ENCODE assay signal across 30 cellular contexts in genomic region chr10:72851524-72851923, GRCh38.
"Had no signal": no experiment of that assay in that cellular context is flagged by ENCODE, and none has a peak within 500 bp of the region (broad histone marks: within the 10 kb centered on the region; RNA-seq: fewer than 3 reads in every experiment).

No MANE protein-coding gene starts in this region.

- ATAC-seq: activated CD8-positive, alpha-beta T cell treated with anti-CD3 and anti-CD28 coated beads for 36 hours; activated naive CD8-positive, alpha-beta T cell treated with anti-CD3 and anti-CD28 coated beads, Interleukin-2, amount 50 U/mL, for 24 hours; activated T-cell treated with anti-CD3 and anti-CD28 coated beads, Interleukin-2, amount 50 U/mL, for 4 hours; activated T-cell treated with anti-CD3 and anti-CD28 coated beads, Interleukin-2, amount 50 U/mL, for 72 hours; activated T-helper 17 cell treated with anti-CD3 and anti-CD28 coated beads, Interleukin-2, amount 50 U/mL, for 72 hours had no signal

- H3K27me3 ChIP-seq: ascending aorta, cardiac muscle cell had no signal

- H3K36me3 ChIP-seq: ascending aorta, cardiac muscle cell had no signal

- H3K4me3 ChIP-seq: ascending aorta, cardiac muscle cell had no signal

- H3K9me3 ChIP-seq: ascending aorta had no signal

- H3K4me1 ChIP-seq: ascending aorta had no signal

- H3K27ac ChIP-seq: ascending aorta, cardiac muscle cell, VCaP had no signal

- DNase-seq: activated B cell treated with CpG ODN at 0.5 μM for 24 hours; activated CD4-positive, alpha-beta memory T cell treated with anti-CD3 and anti-CD28 coated beads for 36 hours; activated CD4-positive, alpha-beta T cell treated with anti-CD3 and anti-CD28 coated beads for 4 hours; activated CD4-positive, alpha-beta T cell treated with anti-CD3 and anti-CD28 coated beads, Interleukin-2, amount 10 ng/mL, durations not matched to agents 24 days and 14 days; activated CD4-positive, alpha-beta T cell treated with anti-CD3 and anti-CD28 coated beads, Interleukin-2, amount 50 U/mL, for 1 hour; activated CD4-positive, alpha-beta T cell treated with anti-CD3 and anti-CD28 coated beads, Interleukin-2, amount 50 U/mL, for 4 hours; activated CD4-positive, CD25-positive, alpha-beta regulatory T cell treated with anti-CD3 and anti-CD28 coated beads, Interleukin-2, amount 50 U/mL, for 72 hours; activated CD8-positive, alpha-beta memory T cell treated with anti-CD3 and anti-CD28 coated beads, Interleukin-2, amount 50 U/mL, for 4 hours; activated CD8-positive, alpha-beta T cell treated with anti-CD3 and anti-CD28 coated beads for 36 hours; activated effector memory CD4-positive, alpha-beta T cell treated with anti-CD3 and anti-CD28 coated beads, Interleukin-2, amount 50 U/mL, for 16 hours; activated gamma-delta T cell treated with Interleukin-2 at 50 U/mL for 16 hours; activated naive CD4-positive, alpha-beta T cell; activated naive CD4-positive, alpha-beta T cell treated with anti-CD3 and anti-CD28 coated beads for 36 hours; activated naive CD4-positive, alpha-beta T cell treated with anti-CD3 and anti-CD28 coated beads, Interleukin-2, amount 50 U/mL, for 16 hours; activated naive CD8-positive, alpha-beta T cell treated with anti-CD3 and anti-CD28 coated beads, Interleukin-2, amount 10 ng/mL, durations not matched to agents 7 days and 5 days; activated naive CD8-positive, alpha-beta T cell treated with anti-CD3 and anti-CD28 coated beads, Interleukin-2, amount 50 U/mL, for 24 hours; activated T-cell treated with anti-CD3 and anti-CD28 coated beads for 4 hours; activated T-cell treated with anti-CD3 and anti-CD28 coated beads, Interleukin-2, amount 50 U/mL, for 1 hour; activated T-cell treated with anti-CD3 and anti-CD28 coated beads, Interleukin-2, amount 50 U/mL, for 4 hours; activated T-cell treated with anti-CD3 and anti-CD28 coated beads, Interleukin-2, amount 50 U/mL, for 72 hours; amygdala; anterior cingulate cortex; cerebellar nuclear complex; T-helper 1 cell; T-helper 2 cell; T-helper 9 cell had no signal
